Comparison of ENCODE assay signal across 2 cellular contexts in the genomic region with DNA sequence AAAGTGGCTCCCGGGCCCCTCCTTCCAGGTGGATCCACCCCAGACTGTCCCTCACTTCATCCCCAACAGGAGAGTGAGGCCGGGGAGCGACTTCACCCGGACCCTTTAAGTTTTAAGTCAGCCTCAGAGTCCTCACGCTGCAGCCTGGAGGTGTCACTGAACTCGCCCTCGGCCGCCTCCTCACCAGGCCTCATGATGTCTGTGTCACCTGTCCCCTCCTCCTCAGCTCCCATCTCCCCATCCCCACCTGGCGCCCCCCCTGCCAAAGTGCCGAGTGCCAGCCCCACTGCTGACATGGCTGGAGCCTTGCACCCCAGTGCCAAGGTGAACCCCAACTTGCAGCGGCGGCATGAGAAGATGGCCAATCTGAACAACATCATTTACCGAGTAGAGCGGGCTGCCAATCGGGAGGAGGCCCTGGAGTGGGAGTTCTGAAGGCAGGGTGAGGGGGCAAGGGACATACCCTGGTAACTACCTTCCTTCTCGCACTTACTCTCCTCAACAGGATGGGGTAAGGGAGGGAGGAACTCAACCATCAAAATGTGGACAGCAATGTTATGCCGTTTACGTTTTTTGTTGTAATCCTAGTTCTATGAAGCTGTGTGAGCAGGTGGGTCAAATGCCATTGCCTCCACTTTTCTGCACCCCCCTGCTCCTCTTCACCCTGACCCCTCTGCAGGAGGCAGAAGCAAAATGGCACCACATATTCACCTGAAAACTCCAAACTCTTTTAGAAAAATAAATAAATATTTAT.
A peak's percentile ranks its signal among the peaks of the same experiment; 100 is the strongest.
TF ChIP-seq lines count a peak whose summit lies in the region.

No MANE protein-coding gene starts in this region.

TF ChIP-seq in HCT116, 20 proteins besides CTCF, POLR2A, EP300 and RAD21:
- TF ChIP-seq EGR1 (IDR thresholded peaks at IDR 0.05; ENCODE audit: low read depth) (no peak), CBX3 (IDR thresholded peaks at IDR 0.05; ENCODE audit: low read depth) (peak; percentile 85)

TF ChIP-seq in IMR-90, 13 proteins besides CTCF, POLR2A, EP300 and RAD21:
- TF ChIP-seq BHLHE40 (IDR thresholded peaks at IDR 0.05; ENCODE audit: low read depth, low read length) (no peak), SMC3 (IDR thresholded peaks at IDR 0.05; ENCODE audit: low read depth, low read length) (no peak), MAZ (IDR thresholded peaks at IDR 0.05; ENCODE audit: borderline replicate concordance, low read depth, low read length) (no peak), FOS (IDR thresholded peaks at IDR 0.05; ENCODE audit: low read depth, low read length) (no peak)
